19 cellular contexts compared by ENCODE assay signal in genomic region chr3:81013360-81013759, GRCh38.
"Had no signal": no experiment of that assay in that cellular context is flagged by ENCODE, and none has a peak within 500 bp of the region (broad histone marks: within the 10 kb centered on the region; RNA-seq: fewer than 3 reads in every experiment).

No MANE protein-coding gene starts in this region.

- H3K36me3 ChIP-seq: brain microvascular endothelial cell, colonic mucosa, gastrocnemius medialis, heart right ventricle, transverse colon, vagina had no signal

- H3K9me3 ChIP-seq: colonic mucosa, gastrocnemius medialis, transverse colon, vagina had no signal

- DNase-seq: activated CD4-positive, alpha-beta memory T cell treated with anti-CD3 and anti-CD28 coated beads for 36 hours; activated CD4-positive, alpha-beta T cell treated with anti-CD3 and anti-CD28 coated beads for 36 hours; activated CD8-positive, alpha-beta memory T cell treated with anti-CD3 and anti-CD28 coated beads, Interleukin-2, amount 10 ng/mL, durations not matched to agents 7 days and 5 days; activated naive CD8-positive, alpha-beta T cell treated with anti-CD3 and anti-CD28 coated beads for 36 hours; amygdala; brain microvascular endothelial cell; central memory CD4-positive, alpha-beta T cell; colonic mucosa; gastrocnemius medialis; heart right ventricle; immature natural killer cell; right cardiac atrium; stimulated activated naive CD8-positive, alpha-beta T cell treated with anti-CD3 and anti-CD28 coated beads, Interleukin-15, Interleukin-2, amounts not matched to agents 100 U/mL and 50 U/mL, for 24 hours; substantia nigra; transverse colon had no signal

- FAIRE-seq: TTC549 had no signal

- H3K27me3 ChIP-seq: brain microvascular endothelial cell, colonic mucosa, gastrocnemius medialis, heart right ventricle, transverse colon, vagina had no signal

- H3K27ac ChIP-seq: brain microvascular endothelial cell, colonic mucosa, gastrocnemius medialis, heart right ventricle, skin epidermis, transverse colon, vagina had no signal

- H3K4me1 ChIP-seq: colonic mucosa, gastrocnemius medialis, heart right ventricle, transverse colon, vagina had no signal

- ATAC-seq: activated CD4-positive, alpha-beta T cell treated with anti-CD3 and anti-CD28 coated beads for 36 hours; activated CD8-positive, alpha-beta memory T cell treated with anti-CD3 and anti-CD28 coated beads, Interleukin-2, amount 10 ng/mL, durations not matched to agents 7 days and 5 days; esophagus mucosa; gastrocnemius medialis; heart right ventricle; right cardiac atrium; stimulated activated naive CD8-positive, alpha-beta T cell treated with anti-CD3 and anti-CD28 coated beads, Interleukin-15, Interleukin-2, amounts not matched to agents 100 U/mL and 50 U/mL, for 24 hours had no signal

- H3K4me3 ChIP-seq: colonic mucosa, gastrocnemius medialis, heart right ventricle, skin epidermis, transverse colon, vagina had no signal
